Comparison of ENCODE assay signal across 16 cellular contexts in the genomic region with DNA sequence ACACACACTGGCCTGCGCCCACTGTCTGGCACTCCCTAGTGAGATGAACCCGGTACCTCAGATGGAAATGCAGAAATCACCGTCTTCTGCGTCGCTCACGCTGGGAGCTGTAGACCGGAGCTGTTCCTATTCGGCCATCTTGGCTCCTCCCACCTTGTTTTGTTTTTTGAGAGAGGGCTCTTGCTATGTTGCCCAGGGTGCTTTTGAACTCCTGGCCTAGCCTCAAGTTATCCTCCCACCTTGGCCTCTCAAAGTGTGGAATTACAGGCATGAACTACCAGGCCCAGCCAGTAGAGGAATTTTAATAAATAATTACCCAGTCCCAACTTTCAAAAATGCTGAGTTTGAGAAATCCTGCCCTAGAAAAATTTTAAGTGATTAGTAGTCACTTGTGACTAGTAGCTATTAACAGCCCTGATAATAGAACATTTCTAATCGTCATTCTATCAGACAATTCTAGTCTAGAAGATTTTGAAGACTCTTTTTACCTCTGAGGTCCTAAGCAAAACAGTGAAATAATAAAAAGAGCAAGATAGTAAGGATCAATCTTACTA. TPM values are rescaled to one million over a fixed set of nuclear protein-coding genes. Genes with fewer than 3 reads are reported as not detected.
DNase-seq lines count a peak whose midpoint lies in the region; ATAC-seq, FAIRE-seq and TF ChIP-seq lines count a peak whose summit lies in the region.
"Had no signal": no experiment of that assay in that cellular context is flagged by ENCODE, and none has a peak within 500 bp of the region (broad histone marks: within the 10 kb centered on the region; RNA-seq: fewer than 3 reads in every experiment).

No MANE protein-coding gene starts in this region.

- no peak for FAIRE-seq in RCC 7860 (lab: Jason Lieb, UNC)
- FAIRE-seq: GM12892 had no signal

- H3K27me3 Mint-ChIP-seq in WTC11 (ENCODE audit: low read depth), result no peaks in the 10 kb centered on the region
- H3K27me3 Mint-ChIP-seq in type B pancreatic cell, result no peaks in the 10 kb centered on the region

- TF ChIP-seq CTCF in WTC11 (IDR thresholded peaks at IDR 0.05), result no peak
- TF ChIP-seq CTCF in type B pancreatic cell (conservative IDR thresholded peaks at IDR 0.05), result peak; percentile 46

- POLR2A ChIA-PET in WTC11 (lab: Charles Lee), result no interaction called here

- H3K4me3 Mint-ChIP-seq in WTC11 (peak overlapping the region; percentile 30; the same call in 1 of the 2 replicates), type B pancreatic cell (no peak overlapping the region)

- DNase-seq in NCI-H1417 (lab: John Stamatoyannopoulos, UW) (peak in 2 of 3 experiments; percentile 14 to 35), NCI-H1417 treated with DMSO at 0.1 percent for 48 hours (lab: John Stamatoyannopoulos, UW) (no peak), DMS114 treated with DMSO at 0.1 percent for 48 hours (lab: John Stamatoyannopoulos, UW; ENCODE audit: unreplicated experiment) (peak; percentile 6), WTC11 (ENCODE audit: low spot score) (no peak), type B pancreatic cell (ENCODE audit: extremely low spot score, unreplicated experiment) (no peak), RCC 7860 (ENCODE audit: low spot score) (no peak), NCI-H2171 treated with DMSO at 0.1 percent for 48 hours (lab: John Stamatoyannopoulos, UW) (no peak)
- DNase-seq: AML-193, Calu3, DMS 273 treated with DMSO at 0.1 percent for 48 hours, DND-41, GDM1, GOT3, H9 had no signal

- H3K9me3 Mint-ChIP-seq in WTC11 (peaks cover 16% of the 10 kb centered on the region), type B pancreatic cell (no peaks in the 10 kb centered on the region)

- H3K4me1 Mint-ChIP-seq in WTC11, result 0 out of 2 replicates have a peak, but pooled peaks cover 5% of the 10 kb centered on the region
- no peaks in the 10 kb centered on the region for H3K4me1 Mint-ChIP-seq in type B pancreatic cell (ENCODE audit: unreplicated experiment)

- CTCF ChIA-PET in WTC11 (lab: Charles Lee), result interaction anchor here (0.7 kb wide), 1 partner anchor 41 kb away, joined by 3 read pairs; no protein-coding TSS in a partner anchor

- no peak for ATAC-seq in WTC11

- H3K36me3 Mint-ChIP-seq in WTC11, result 0 out of 2 replicates have a peak, but pooled peaks cover 4% of the 10 kb centered on the region
- no peaks in the 10 kb centered on the region for H3K36me3 Mint-ChIP-seq in type B pancreatic cell

- no peak overlapping the region for H3K27ac Mint-ChIP-seq in WTC11
- no peak overlapping the region for H3K27ac Mint-ChIP-seq in type B pancreatic cell

TF ChIP-seq in WTC11, 78 proteins besides CTCF, POLR2A, EP300 and RAD21:
- TF ChIP-seq RORB (CRISPR knock-in tag; IDR thresholded peaks at IDR 0.05), result no peak
- 0 out of 2 replicates have a peak, but pooled peaks have one; percentile 11 for TF ChIP-seq GTF2I (CRISPR knock-in tag; conservative IDR thresholded peaks at IDR 0.05)
- TF ChIP-seq ZNF121 (CRISPR knock-in tag; IDR thresholded peaks at IDR 0.05), result peak; percentile 73

RNA-seq across cellular contexts. Expression of gene SLC35D1, which starts 30.9 kb away (rescaled TPM):
- total RNA-seq in WTC11 (2021) (2.4 to 3.0 TPM (median 2.6 TPM) in 3 replicates), type B pancreatic cell (ENCODE audit: low replicate concordance) (10.0 and 13.0 TPM in 2 replicates)

RNA-seq across cellular contexts. Expression of gene C1orf141, which starts 49.9 kb away (rescaled TPM):
- total RNA-seq in WTC11 (2021) (not detected in 3 replicates), type B pancreatic cell (ENCODE audit: low replicate concordance) (not detected in 2 replicates)
- total RNA-seq: Calu3, H9, HT1080 had no signal

Comparison
In these comparisons a context has a peak if more than half of its experiments do, and no peak if none do; other contexts are left out.
1. DNase-seq: peak in NCI-H1417 (2 of 3) and DMS114 treated with DMSO at 0.1 percent for 48 hours (single experiment); none in NCI-H1417 treated with DMSO at 0.1 percent for 48 hours (single experiment), WTC11 (single experiment), type B pancreatic cell (single experiment), RCC 7860 (single experiment) and NCI-H2171 treated with DMSO at 0.1 percent for 48 hours (single experiment).